1 cellular context compared by ENCODE assay signal in the genomic region with DNA sequence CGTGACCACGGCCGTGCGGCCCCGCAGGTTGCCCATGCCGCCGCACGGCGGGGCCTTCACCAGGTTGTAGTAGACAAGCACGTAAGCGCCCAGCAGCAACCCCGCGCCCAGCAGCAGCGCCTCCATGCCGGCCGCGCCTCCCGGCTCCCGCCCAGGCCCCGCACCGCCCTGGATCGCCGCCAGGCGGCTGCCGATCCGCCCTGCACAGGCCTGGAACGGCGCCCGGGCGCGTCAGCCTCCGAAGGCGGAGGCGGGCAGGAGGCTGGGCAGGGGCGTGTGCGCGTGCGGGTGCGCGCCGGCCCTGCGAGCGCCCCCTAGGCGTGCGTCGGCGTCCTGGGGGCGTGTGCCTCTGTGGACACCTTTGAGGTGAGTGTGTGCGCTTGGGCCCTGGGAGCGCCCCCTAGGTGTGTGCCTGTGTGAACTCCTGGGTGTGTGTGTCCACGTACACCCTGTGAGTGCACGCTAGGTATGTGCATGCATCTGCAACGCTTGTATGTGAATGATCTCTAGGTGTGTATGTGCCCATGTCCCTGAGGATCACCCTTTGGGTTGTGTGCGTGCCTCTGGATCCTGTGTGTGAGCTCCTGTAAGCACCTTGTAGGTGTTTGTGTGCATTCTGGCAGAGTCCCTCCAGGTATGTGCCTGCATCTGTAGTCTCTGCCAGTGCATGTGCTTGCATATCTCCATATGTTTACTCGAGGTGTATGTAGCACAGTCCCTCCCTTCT.
TF ChIP-seq lines count a peak whose summit lies in the region.

TSS of gene DHRS13 (minus strand) at position 261 of the 727 bp plus-strand sequence. CDS start at position 126, 135 bp downstream.

TF ChIP-seq in K562, 482 proteins besides CTCF, POLR2A, EP300 and RAD21 (continued from another document and continues in another):
- TF ChIP-seq RREB1 (CRISPR knock-in tag; IDR thresholded peaks at IDR 0.05) (0 out of 2 replicates have a peak, but pooled peaks have one; percentile 46), HEY1 (CRISPR knock-in tag; IDR thresholded peaks at IDR 0.05; ENCODE audit: borderline replicate concordance) (no peak), E2F5 (CRISPR knock-in tag; IDR thresholded peaks at IDR 0.05) (no peak; the same call in 1 of the 2 replicates), NRF1 (conservative IDR thresholded peaks at IDR 0.05 in 1 of 2, IDR thresholded peaks at IDR 0.05 in 1 of 2) (peak; percentile 92 to 94), ETV5 (CRISPR knock-in tag; IDR thresholded peaks at IDR 0.05; ENCODE audit: low read depth) (peak; percentile 61; the same call in 1 of the 2 replicates), JUND (IDR thresholded peaks at IDR 0.05; ENCODE audit: borderline replicate concordance, low read depth, low read length) (peak; percentile 86; the same call in 1 of the 2 replicates), JUND (tag; IDR thresholded peaks at IDR 0.05; ENCODE audit: borderline replicate concordance, low read depth, low read length) (peak; percentile 65; the same call in 1 of the 3 replicates), SMAD4 (CRISPR knock-in tag; conservative IDR thresholded peaks at IDR 0.05) (peak; percentile 94), NONO (IDR thresholded peaks at IDR 0.05; ENCODE audit: low read depth in 2 of 2, low read length in 1 of 2) (peak in 1 of 2 experiments; percentile 96; a peak in 2 of 4 replicates), NFIX (CRISPR knock-in tag; IDR thresholded peaks at IDR 0.05; ENCODE audit: low read depth) (no peak), TRIM25 (IDR thresholded peaks at IDR 0.05; ENCODE audit: borderline replicate concordance) (no peak), CBX1 (IDR thresholded peaks at IDR 0.05; ENCODE audit: low read depth) (peak; percentile 96; the same call in 1 of the 2 replicates), HNRNPLL (IDR thresholded peaks at IDR 0.05; ENCODE audit: low read depth, low read length, poor library complexity, severe bottlenecking) (peak; percentile 61), RBBP5 (IDR thresholded peaks at IDR 0.05; ENCODE audit: borderline replicate concordance, insufficient read depth, low read length, poor library complexity, severe bottlenecking) (peak; percentile 82), SRF (CRISPR knock-in tag; IDR thresholded peaks at IDR 0.05) (no peak), KDM2B (CRISPR knock-in tag; IDR thresholded peaks at IDR 0.05) (no peak; the same call in 1 of the 2 replicates), HDAC6 (IDR thresholded peaks at IDR 0.05; ENCODE audit: low read depth, low read length) (no peak), STAT5B (CRISPR knock-in tag; IDR thresholded peaks at IDR 0.05) (no peak), ZBTB8A (IDR thresholded peaks at IDR 0.05; ENCODE audit: partially characterized antibody) (no peak), HOMEZ (CRISPR knock-in tag; IDR thresholded peaks at IDR 0.05) (0 out of 2 replicates have a peak, but pooled peaks have one; percentile 10), ZNF764 (CRISPR knock-in tag; IDR thresholded peaks at IDR 0.05; ENCODE audit: low read depth) (no peak), PTRF (tag; IDR thresholded peaks at IDR 0.05) (no peak), ZNF778 (CRISPR knock-in tag; IDR thresholded peaks at IDR 0.05) (no peak), SMC3 (conservative IDR thresholded peaks at IDR 0.05; ENCODE audit: insufficient read depth, low read depth, low read length) (peak; percentile 82), MLLT1 (IDR thresholded peaks at IDR 0.05) (no peak), NCOR1 (IDR thresholded peaks at IDR 0.05) (peak; percentile 78), HDAC1 (IDR thresholded peaks at IDR 0.05) (peak in 1 of 2 experiments; percentile 66; a peak in 3 of 4 replicates), ZNF253 (CRISPR knock-in tag; conservative IDR thresholded peaks at IDR 0.05) (no peak), HIVEP1 (CRISPR knock-in tag; IDR thresholded peaks at IDR 0.05) (no peak), NR4A1 (CRISPR knock-in tag; IDR thresholded peaks at IDR 0.05) (no peak; the same call in 1 of the 2 replicates), NR4A1 (tag; IDR thresholded peaks at IDR 0.05) (peak; percentile 65; the same call in 1 of the 2 replicates), GTF2F1 (IDR thresholded peaks at IDR 0.05; ENCODE audit: low read depth, low read length) (no peak), ZZZ3 (IDR thresholded peaks at IDR 0.05) (no peak)
- TF ChIP-seq, protein P1, sequence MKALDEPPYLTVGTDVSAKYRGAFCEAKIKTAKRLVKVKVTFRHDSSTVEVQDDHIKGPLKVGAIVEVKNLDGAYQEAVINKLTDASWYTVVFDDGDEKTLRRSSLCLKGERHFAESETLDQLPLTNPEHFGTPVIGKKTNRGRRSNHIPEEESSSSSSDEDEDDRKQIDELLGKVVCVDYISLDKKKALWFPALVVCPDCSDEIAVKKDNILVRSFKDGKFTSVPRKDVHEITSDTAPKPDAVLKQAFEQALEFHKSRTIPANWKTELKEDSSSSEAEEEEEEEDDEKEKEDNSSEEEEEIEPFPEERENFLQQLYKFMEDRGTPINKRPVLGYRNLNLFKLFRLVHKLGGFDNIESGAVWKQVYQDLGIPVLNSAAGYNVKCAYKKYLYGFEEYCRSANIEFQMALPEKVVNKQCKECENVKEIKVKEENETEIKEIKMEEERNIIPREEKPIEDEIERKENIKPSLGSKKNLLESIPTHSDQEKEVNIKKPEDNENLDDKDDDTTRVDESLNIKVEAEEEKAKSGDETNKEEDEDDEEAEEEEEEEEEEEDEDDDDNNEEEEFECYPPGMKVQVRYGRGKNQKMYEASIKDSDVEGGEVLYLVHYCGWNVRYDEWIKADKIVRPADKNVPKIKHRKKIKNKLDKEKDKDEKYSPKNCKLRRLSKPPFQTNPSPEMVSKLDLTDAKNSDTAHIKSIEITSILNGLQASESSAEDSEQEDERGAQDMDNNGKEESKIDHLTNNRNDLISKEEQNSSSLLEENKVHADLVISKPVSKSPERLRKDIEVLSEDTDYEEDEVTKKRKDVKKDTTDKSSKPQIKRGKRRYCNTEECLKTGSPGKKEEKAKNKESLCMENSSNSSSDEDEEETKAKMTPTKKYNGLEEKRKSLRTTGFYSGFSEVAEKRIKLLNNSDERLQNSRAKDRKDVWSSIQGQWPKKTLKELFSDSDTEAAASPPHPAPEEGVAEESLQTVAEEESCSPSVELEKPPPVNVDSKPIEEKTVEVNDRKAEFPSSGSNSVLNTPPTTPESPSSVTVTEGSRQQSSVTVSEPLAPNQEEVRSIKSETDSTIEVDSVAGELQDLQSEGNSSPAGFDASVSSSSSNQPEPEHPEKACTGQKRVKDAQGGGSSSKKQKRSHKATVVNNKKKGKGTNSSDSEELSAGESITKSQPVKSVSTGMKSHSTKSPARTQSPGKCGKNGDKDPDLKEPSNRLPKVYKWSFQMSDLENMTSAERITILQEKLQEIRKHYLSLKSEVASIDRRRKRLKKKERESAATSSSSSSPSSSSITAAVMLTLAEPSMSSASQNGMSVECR (CRISPR knock-in tag; IDR thresholded peaks at IDR 0.05): peak; percentile 90
- TF ChIP-seq, protein P2, sequence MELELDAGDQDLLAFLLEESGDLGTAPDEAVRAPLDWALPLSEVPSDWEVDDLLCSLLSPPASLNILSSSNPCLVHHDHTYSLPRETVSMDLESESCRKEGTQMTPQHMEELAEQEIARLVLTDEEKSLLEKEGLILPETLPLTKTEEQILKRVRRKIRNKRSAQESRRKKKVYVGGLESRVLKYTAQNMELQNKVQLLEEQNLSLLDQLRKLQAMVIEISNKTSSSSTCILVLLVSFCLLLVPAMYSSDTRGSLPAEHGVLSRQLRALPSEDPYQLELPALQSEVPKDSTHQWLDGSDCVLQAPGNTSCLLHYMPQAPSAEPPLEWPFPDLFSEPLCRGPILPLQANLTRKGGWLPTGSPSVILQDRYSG (tag; conservative IDR thresholded peaks at IDR 0.05; ENCODE audit: low read depth): no peak
